In the genomic region with DNA sequence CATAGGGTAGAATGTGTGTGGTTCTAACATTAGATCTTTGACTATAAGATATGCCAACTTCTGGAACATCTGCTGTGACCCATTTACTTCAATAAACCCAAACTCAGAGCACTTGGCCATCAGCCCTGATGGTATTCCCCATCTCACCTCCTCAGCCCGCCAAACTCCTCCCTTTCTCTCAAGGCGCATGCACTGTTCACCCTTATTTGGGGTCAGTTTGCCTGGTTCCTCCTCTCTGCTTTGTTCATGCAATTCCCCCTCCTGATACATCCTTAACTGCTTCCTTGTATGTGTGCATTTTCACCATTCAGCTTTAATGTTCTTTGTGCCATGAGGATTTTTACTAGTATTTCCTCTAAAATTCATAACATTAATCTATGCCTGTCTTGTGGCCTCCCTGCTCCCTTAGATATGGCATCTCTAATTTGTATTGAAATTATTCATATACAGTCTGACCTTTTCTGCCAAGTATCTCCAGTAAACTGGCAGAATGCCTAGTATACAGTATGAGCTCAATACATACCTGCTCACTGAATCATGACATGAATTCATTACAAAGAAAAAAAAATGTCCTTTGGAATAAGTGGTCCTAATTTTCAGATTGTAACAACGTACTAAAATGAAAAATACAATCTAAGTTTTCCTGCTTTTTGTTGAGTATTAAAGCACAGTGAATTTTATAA, we compare ENCODE assay signal across 15 cellular contexts.
A peak's percentile ranks its signal among the peaks of the same experiment; 100 is the strongest.
DNase-seq lines count a peak whose midpoint lies in the region; ATAC-seq and TF ChIP-seq lines count a peak whose summit lies in the region.
"Had no signal": no experiment of that assay in that cellular context is flagged by ENCODE, and none has a peak within 500 bp of the region (broad histone marks: within the 10 kb centered on the region; RNA-seq: fewer than 3 reads in every experiment).

No MANE protein-coding gene starts in this region.

- no peak overlapping the region for H2AFZ ChIP-seq in osteoblast (ENCODE audit: low read length)

- H3K4me2 ChIP-seq in osteoblast (ENCODE audit: insufficient read depth, low read length), result peak overlapping the region; percentile 32

- H3K27me3 Mint-ChIP-seq in chondrocyte (ENCODE audit: low read depth), result no peaks in the 10 kb centered on the region
- H3K27me3 Mint-ChIP-seq: memory B cell had no signal

- peaks cover 2% of the 10 kb centered on the region for H3K9me3 ChIP-seq in osteoblast (ENCODE audit: low read depth, low read length)
- H3K9me3 ChIP-seq: gastrocnemius medialis had no signal

- no peaks in the 10 kb centered on the region for H3K79me2 ChIP-seq in osteoblast (ENCODE audit: insufficient read depth, low read length)

- DNase-seq in DMS53 (lab: John Stamatoyannopoulos, UW) (peak; percentile 54), NCI-H2029 (lab: John Stamatoyannopoulos, UW) (peak; percentile 47), chondrocyte (ENCODE audit: low spot score) (no peak), osteoblast (ENCODE audit: insufficient read length, low spot score, missing footprints) (peak; percentile 43), medulla oblongata (ENCODE audit: extremely low spot score) (no peak), NCI-H1092 treated with DMSO at 0.1 percent for 48 hours (lab: John Stamatoyannopoulos, UW) (no peak), SHP77 (lab: John Stamatoyannopoulos, UW) (no peak)
- DNase-seq: activated CD8-positive, alpha-beta memory T cell treated with anti-CD3 and anti-CD28 coated beads, Interleukin-2, amount 50 U/mL, for 48 hours; amygdala; gastrocnemius medialis; NCI-H774; retina; T1000 had no signal

- peaks cover 14% of the 10 kb centered on the region for H3K36me3 Mint-ChIP-seq in chondrocyte (ENCODE audit: low read depth)
- H3K36me3 Mint-ChIP-seq: memory B cell had no signal

- peak overlapping the region; percentile 45 for H3K27ac ChIP-seq in osteoblast (ENCODE audit: low read depth, low read length)
- H3K27ac ChIP-seq: gastrocnemius medialis had no signal

- H4K20me1 ChIP-seq in osteoblast (ENCODE audit: insufficient read depth, low read length), result no peaks in the 10 kb centered on the region

- peaks cover 35% of the 10 kb centered on the region for H3K9me3 Mint-ChIP-seq in chondrocyte (ENCODE audit: low read depth)

- ATAC-seq in HG03520 (IDR thresholded peaks at IDR 0.05; ENCODE audit: unreplicated experiment), result no peak
- ATAC-seq: gastrocnemius medialis had no signal

- H3K4me3 Mint-ChIP-seq in chondrocyte (ENCODE audit: unreplicated experiment), result no peak overlapping the region
- H3K4me3 Mint-ChIP-seq: memory B cell had no signal

- peaks cover 59% of the 10 kb centered on the region for H3K4me1 Mint-ChIP-seq in chondrocyte (ENCODE audit: low read depth)
- H3K4me1 Mint-ChIP-seq: memory B cell had no signal

- no peaks in the 10 kb centered on the region for H3K27me3 ChIP-seq in osteoblast (ENCODE audit: insufficient read depth, low read length)
- H3K27me3 ChIP-seq: gastrocnemius medialis had no signal

- peaks cover 11% of the 10 kb centered on the region for H3K4me1 ChIP-seq in osteoblast (ENCODE audit: insufficient read depth, low read length)
- H3K4me1 ChIP-seq: gastrocnemius medialis had no signal

- TF ChIP-seq CTCF in chondrocyte (IDR thresholded peaks at IDR 0.05), result no peak
- TF ChIP-seq CTCF in osteoblast (IDR thresholded peaks at IDR 0.05; ENCODE audit: extremely low read depth, low read depth, low read length), result no peak

- peak overlapping the region; percentile 78 for H3K27ac Mint-ChIP-seq in chondrocyte (ENCODE audit: unreplicated experiment)
- H3K27ac Mint-ChIP-seq: memory B cell had no signal

- H3K36me3 ChIP-seq in osteoblast (ENCODE audit: insufficient read depth, low read length), result no peaks in the 10 kb centered on the region
- H3K36me3 ChIP-seq: gastrocnemius medialis had no signal

- no peak overlapping the region for H3K4me3 ChIP-seq in osteoblast (ENCODE audit: insufficient read depth, low read length)
- H3K4me3 ChIP-seq: gastrocnemius medialis had no signal

Comparison
In these comparisons a context has a peak if more than half of its experiments do, and no peak if none do; other contexts are left out.
1. DNase-seq: peak in DMS53 (single experiment), NCI-H2029 (single experiment) and osteoblast (single experiment); none in chondrocyte (single experiment), medulla oblongata (single experiment), NCI-H1092 treated with DMSO at 0.1 percent for 48 hours (single experiment) and SHP77 (0 of 2).